19 cellular contexts compared by ENCODE assay signal in the genomic region with DNA sequence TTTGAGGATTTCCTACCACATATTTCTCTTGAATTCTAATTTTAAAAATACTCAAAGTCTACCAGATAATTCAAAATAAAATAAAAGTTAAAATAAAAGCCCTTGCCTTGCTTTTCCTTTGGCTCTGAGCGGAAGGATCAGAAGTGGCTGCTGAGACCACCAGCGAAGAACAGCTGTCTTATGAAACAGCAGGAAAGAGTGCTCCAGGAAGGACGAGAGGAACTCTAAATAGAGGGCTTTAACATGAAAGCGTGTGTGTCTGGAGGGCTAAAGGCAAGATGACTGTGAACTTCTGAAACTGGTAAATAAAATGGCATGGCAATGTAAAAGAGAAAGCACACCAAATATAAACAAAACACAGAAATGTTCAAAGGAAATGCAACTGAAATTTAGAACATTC.
"Had no signal": no experiment of that assay in that cellular context is flagged by ENCODE, and none has a peak within 500 bp of the region (broad histone marks: within the 10 kb centered on the region; RNA-seq: fewer than 3 reads in every experiment).

No MANE protein-coding gene starts in this region.

- H3K27me3 ChIP-seq: breast epithelium, tibial artery, vagina had no signal

- H3K27ac Mint-ChIP-seq: activated T-helper 17 cell treated with anti-CD3 and anti-CD28 coated beads, Interleukin-2, amount 50 U/mL, for 72 hours; effector memory CD8-positive, alpha-beta T cell; naive thymus-derived CD4-positive, alpha-beta T cell; stimulated activated memory B cell treated with anti-CD40 and anti-IgM and Interleukin-4, amounts not matched to agents 10 μg/mL and 1 μg/mL and 100 μg/mL, for 72 hours; T-cell had no signal

- H3K4me1 Mint-ChIP-seq: activated T-helper 17 cell treated with anti-CD3 and anti-CD28 coated beads, Interleukin-2, amount 50 U/mL, for 72 hours; naive thymus-derived CD4-positive, alpha-beta T cell; stimulated activated memory B cell treated with anti-CD40 and anti-IgM and Interleukin-4, amounts not matched to agents 10 μg/mL and 1 μg/mL and 100 μg/mL, for 72 hours; T-cell had no signal

- H3K27ac ChIP-seq: breast epithelium, left ventricle myocardium inferior, tibial artery, vagina had no signal

- H3K27me3 Mint-ChIP-seq: activated T-helper 17 cell treated with anti-CD3 and anti-CD28 coated beads, Interleukin-2, amount 50 U/mL, for 72 hours; effector memory CD8-positive, alpha-beta T cell; naive thymus-derived CD4-positive, alpha-beta T cell; stimulated activated memory B cell treated with anti-CD40 and anti-IgM and Interleukin-4, amounts not matched to agents 10 μg/mL and 1 μg/mL and 100 μg/mL, for 72 hours; T-cell had no signal

- H3K9me3 ChIP-seq: breast epithelium, left ventricle myocardium inferior, mucosa of descending colon, tibial artery, vagina had no signal

- H3K4me3 Mint-ChIP-seq: activated T-helper 17 cell treated with anti-CD3 and anti-CD28 coated beads, Interleukin-2, amount 50 U/mL, for 72 hours; effector memory CD8-positive, alpha-beta T cell; naive thymus-derived CD4-positive, alpha-beta T cell; stimulated activated memory B cell treated with anti-CD40 and anti-IgM and Interleukin-4, amounts not matched to agents 10 μg/mL and 1 μg/mL and 100 μg/mL, for 72 hours; T-cell had no signal

- DNase-seq: activated CD4-positive, alpha-beta T cell treated with anti-CD3 and anti-CD28 coated beads, Interleukin-2, amount 50 U/mL, for 1 hour; activated naive CD4-positive, alpha-beta T cell treated with Interleukin-2 at 50 U/mL for 16 hours; aorta; cerebellar nuclear complex; dermis blood vessel endothelial cell; effector memory CD8-positive, alpha-beta T cell; hippocampal formation; left ventricle myocardium inferior; mucosa of descending colon; naive thymus-derived CD4-positive, alpha-beta T cell; T-cell; T-helper 9 cell; tibial artery had no signal

- H3K4me3 ChIP-seq: breast epithelium, left ventricle myocardium inferior, mucosa of descending colon, tibial artery, vagina had no signal

- H3K36me3 Mint-ChIP-seq: naive thymus-derived CD4-positive, alpha-beta T cell; stimulated activated memory B cell treated with anti-CD40 and anti-IgM and Interleukin-4, amounts not matched to agents 10 μg/mL and 1 μg/mL and 100 μg/mL, for 72 hours; T-cell had no signal

- H3K36me3 ChIP-seq: breast epithelium, left ventricle myocardium inferior, tibial artery, vagina had no signal

- H3K4me1 ChIP-seq: breast epithelium, left ventricle myocardium inferior, tibial artery, vagina had no signal

- ATAC-seq: activated CD4-positive, CD25-positive, alpha-beta regulatory T cell treated with anti-CD3 and anti-CD28 coated beads, Interleukin-2, amount 50 U/mL, for 24 hours; activated T-helper 17 cell treated with anti-CD3 and anti-CD28 coated beads, Interleukin-2, amount 50 U/mL, for 72 hours; effector memory CD8-positive, alpha-beta T cell; mucosa of descending colon; naive thymus-derived CD4-positive, alpha-beta T cell; sciatic nerve; stimulated activated memory B cell treated with anti-CD40 and anti-IgM and Interleukin-4, amounts not matched to agents 10 μg/mL and 1 μg/mL and 100 μg/mL, for 72 hours; T-cell had no signal
